ENCODE assay signal across 8 cellular contexts in genomic region chr17:74749262-74750038, GRCh38. TPM values are rescaled to one million over a fixed set of nuclear protein-coding genes. Genes with fewer than 3 reads are reported as not detected.
DNase-seq lines count a peak whose midpoint lies in the region; ATAC-seq and TF ChIP-seq lines count a peak whose summit lies in the region.

No MANE protein-coding gene starts in this region.

- H2AFZ ChIP-seq in Loucy (ENCODE audit: low read length), result no peak overlapping the region

- POLR2A ChIA-PET in A673 (lab: Charles Lee; ENCODE audit: low non-redundant PET), result interaction anchor here (0.6 kb wide), 1 partner anchor 11 kb away, joined by 6 read pairs; no protein-coding TSS in a partner anchor

- H3K27ac ChIP-seq in A673 (ENCODE audit: low read depth, low read length, poor library complexity, severe bottlenecking) (peak overlapping the region; percentile 52), left ventricle myocardium inferior (replicated peaks) (peak overlapping the region; percentile 87), sigmoid colon (peak overlapping the region; percentile 68 to 77 (median 74))

- H3K4me2 ChIP-seq in Loucy (ENCODE audit: low read depth, low read length, poor library complexity, severe bottlenecking), result peak overlapping the region; percentile 92

- peak; percentile 14 for ATAC-seq in GM19438 (IDR thresholded peaks at IDR 0.05; ENCODE audit: low read depth, unreplicated experiment)
- ATAC-seq in HG03469 (IDR thresholded peaks at IDR 0.05; ENCODE audit: unreplicated experiment), result no peak

- WGBS in sigmoid colon, 2 donors, result 1 to 3% methylated on average over 47 of the region's 47 CpGs

- H3K9me3 ChIP-seq in A673 (ENCODE audit: low read depth, low read length, poor library complexity, severe bottlenecking), result no peaks in the 10 kb centered on the region
- H3K9me3 ChIP-seq in Loucy (ENCODE audit: insufficient read depth, low read depth, low read length), result no peaks in the 10 kb centered on the region
- no peaks in the 10 kb centered on the region for H3K9me3 ChIP-seq in left ventricle myocardium inferior (replicated peaks)
- H3K9me3 ChIP-seq in sigmoid colon, result no peaks in the 10 kb centered on the region

- H3F3A ChIP-seq in Loucy (ENCODE audit: low read depth), result peaks cover 8% of the 10 kb centered on the region; the same call in 1 of the 2 replicates

- intact Hi-C loops in A673 (cut with micrococcal nuclease; ENCODE audit: unreplicated experiment), result loop anchor here (5.0 to 10.0 kb wide), 2 partner anchors 205 to 663 kb away; no protein-coding TSS in a partner anchor
- intact Hi-C loops in left ventricle myocardium inferior (cut with micrococcal nuclease), result loop anchor here (2.0 kb wide), 1 partner anchor 27 kb away; the partner anchor contains the start of gene NAT9
- intact Hi-C loops in sigmoid colon (cut with DNase I), result loop anchor here (2.0 to 5.0 kb wide), 2 partner anchors 123 to 208 kb away; partner anchors contain the start of gene FDXR

- DNase-seq in A673 (ENCODE audit: low spot score) (no peak), left ventricle myocardium inferior (no peak), sigmoid colon (no peak), NCI-H146 (lab: John Stamatoyannopoulos, UW) (no peak)
- peak; percentile 49 for DNase-seq in activated effector memory CD4-positive, alpha-beta T cell treated with Interleukin-2 at 50 U/mL for 16 hours

- TF ChIP-seq EP300 in sigmoid colon (IDR thresholded peaks at IDR 0.05), result no peak

- BruUV-seq in A673 (replicated peaks; lab: Mats Ljungman, UMichigan), result no TSS peak

- no peaks in the 10 kb centered on the region for H3K9me2 ChIP-seq in Loucy (replicated peaks; ENCODE audit: low read depth, low read length)

- peaks cover 77% of the 10 kb centered on the region for H3K79me2 ChIP-seq in Loucy (ENCODE audit: insufficient read depth, low read length)

- CTCF ChIA-PET in A673 (lab: Charles Lee), result interaction anchor here (1.5 kb wide), 1 partner anchor 112 kb away, joined by 6 read pairs; no protein-coding TSS in a partner anchor

- H3K4me3 ChIP-seq in A673 (ENCODE audit: low read depth, low read length, poor library complexity, severe bottlenecking), result peak overlapping the region; percentile 80
- peak overlapping the region; percentile 94 for H3K4me3 ChIP-seq in Loucy (ENCODE audit: low read length, poor library complexity, severe bottlenecking)
- H3K4me3 ChIP-seq in left ventricle myocardium inferior, result peak overlapping the region; percentile 87
- peak overlapping the region; percentile 52 to 77 (median 70) for H3K4me3 ChIP-seq in sigmoid colon

- peaks cover 62% of the 10 kb centered on the region for H4K20me1 ChIP-seq in Loucy (ENCODE audit: insufficient read depth, low read length, poor library complexity, severe bottlenecking)

- H3K4me1 ChIP-seq in A673 (ENCODE audit: insufficient read depth, low read length, poor library complexity, severe bottlenecking), result peaks cover 11% of the 10 kb centered on the region
- peaks cover 55% of the 10 kb centered on the region for H3K4me1 ChIP-seq in Loucy (ENCODE audit: insufficient read depth, low read length, poor library complexity, severe bottlenecking)
- H3K4me1 ChIP-seq in left ventricle myocardium inferior, result peaks cover 81% of the 10 kb centered on the region
- peaks cover 0 to 29% (median 20%) of the 10 kb centered on the region in 4 donors for H3K4me1 ChIP-seq in sigmoid colon

- H3K36me3 ChIP-seq in A673 (ENCODE audit: insufficient read depth, low read length, poor library complexity, severe bottlenecking), result no peaks in the 10 kb centered on the region
- no peaks in the 10 kb centered on the region; the same call in 1 of the 2 replicates for H3K36me3 ChIP-seq in Loucy (ENCODE audit: insufficient read depth, low read length)
- no peaks in the 10 kb centered on the region for H3K36me3 ChIP-seq in left ventricle myocardium inferior
- H3K36me3 ChIP-seq in sigmoid colon, result no peaks in the 10 kb centered on the region

- TF ChIP-seq CTCF in A673 (conservative IDR thresholded peaks at IDR 0.05; ENCODE audit: low read depth, low read length) (no peak), Loucy (conservative IDR thresholded peaks at IDR 0.05; ENCODE audit: low read length) (no peak), left ventricle myocardium inferior (IDR thresholded peaks at IDR 0.05; ENCODE audit: borderline replicate concordance) (peak; percentile 2), sigmoid colon (IDR thresholded peaks at IDR 0.05) (no peak)

- H3K27me3 ChIP-seq in A673 (replicated peaks; ENCODE audit: insufficient read depth, low read depth, low read length, poor library complexity) (no peaks in the 10 kb centered on the region), Loucy (ENCODE audit: insufficient read depth, low read length, poor library complexity, severe bottlenecking) (peaks cover 7% of the 10 kb centered on the region), left ventricle myocardium inferior (ENCODE audit: low read depth) (no peaks in the 10 kb centered on the region), sigmoid colon (peaks cover 0 to 7% (median 0%) of the 10 kb centered on the region in 3 donors)

- H3K9ac ChIP-seq in Loucy (ENCODE audit: low read depth, low read length, poor library complexity, severe bottlenecking), result peak overlapping the region; percentile 98

- TF ChIP-seq POLR2A in sigmoid colon (IDR thresholded peaks at IDR 0.05), result no peak

RNA-seq across cellular contexts. Expression of gene NHERF1, which starts 1.0 kb away (rescaled TPM):
- total RNA-seq in A673 (2021) (33.8 and 47.9 TPM in 2 replicates), left ventricle myocardium inferior (11.3 TPM), sigmoid colon (10 to 100 TPM in 1 of 4 donors, 1 to 10 TPM in 3; 6.6 to 12.5 (median 7.3) TPM)
- polyA plus RNA-seq in sigmoid colon, result 100 to 1,000 TPM; 122 to 420 (median 194) TPM

RNA-seq across cellular contexts. Expression of gene RAB37, which starts 12.4 kb away (rescaled TPM):
- total RNA-seq in A673 (2021), result not detected in 2 replicates
- total RNA-seq in left ventricle myocardium inferior, result 1.9 TPM
- total RNA-seq in sigmoid colon, result 1 to 10 TPM in 3 of 4 donors, under 1 TPM in 1; 0.54 to 4.1 (median 1.4) TPM
- polyA plus RNA-seq in sigmoid colon, result 10 to 100 TPM; 15.2 to 28.8 (median 16.9) TPM

RNA-seq across cellular contexts. Expression of gene NAT9, which starts 26.7 kb away (rescaled TPM):
- 55.6 and 60.6 TPM in 2 replicates for total RNA-seq in A673 (2021)
- 18.6 TPM for total RNA-seq in left ventricle myocardium inferior
- total RNA-seq in sigmoid colon, result 10 to 100 TPM; 14.3 to 29.9 (median 21.7) TPM
- polyA plus RNA-seq in sigmoid colon, result 10 to 100 TPM; 11.3 to 36.4 (median 14.4) TPM

RNA-seq across cellular contexts. Expression of gene CD300LF, which starts 36.7 kb away (rescaled TPM):
- total RNA-seq in A673 (2021) (not detected in 2 replicates), left ventricle myocardium inferior (0.55 TPM), sigmoid colon (under 1 TPM in 1 of 4 donors, not detected in 3; 0.27 TPM)
- 1 to 10 TPM; 1.8 to 8.3 (median 4.8) TPM for polyA plus RNA-seq in sigmoid colon
